In the genomic region with DNA sequence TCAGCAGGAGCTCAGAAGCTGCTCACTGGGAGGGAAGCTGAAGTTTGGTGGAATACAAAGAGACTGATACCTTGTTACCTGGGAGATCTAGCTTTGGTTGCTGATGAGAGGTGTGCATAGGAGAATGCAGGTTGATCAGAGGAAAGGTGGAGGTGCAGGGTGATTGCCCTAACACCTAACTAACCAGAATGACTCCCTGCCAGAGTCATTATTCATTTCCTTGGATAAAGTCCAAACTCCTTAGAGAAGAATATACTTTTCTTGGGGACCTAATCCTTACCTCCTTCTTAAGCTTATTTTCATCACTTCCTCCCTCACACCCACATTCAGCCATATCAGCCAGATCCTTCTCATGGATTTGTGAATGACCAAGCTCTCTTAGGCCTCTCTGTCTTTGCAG, we compare ENCODE assay signal across 1 cellular context.
TF ChIP-seq lines count a peak whose summit lies in the region.

No MANE protein-coding gene starts in this region.

TF ChIP-seq in H1, 55 proteins besides CTCF, POLR2A, EP300 and RAD21 (continued from another document):
- TF ChIP-seq CTBP2 (IDR thresholded peaks at IDR 0.05; ENCODE audit: borderline replicate concordance, insufficient read depth, insufficient read length, low read length) (no peak), CHD2 (IDR thresholded peaks at IDR 0.05; ENCODE audit: low read length) (no peak)
TF ChIP-seq in H1: peak in this region for 0.
